29 cellular contexts compared by ENCODE assay signal in genomic region chr11:75763846-75764245, GRCh38. TPM values are rescaled to one million over a fixed set of nuclear protein-coding genes. Genes with fewer than 3 reads are reported as not detected.
"Had no signal": no experiment of that assay in that cellular context is flagged by ENCODE, and none has a peak within 500 bp of the region (broad histone marks: within the 10 kb centered on the region; RNA-seq: fewer than 3 reads in every experiment).

No MANE protein-coding gene starts in this region.

- H3K9me3 ChIP-seq: esophagus squamous epithelium, ovary, psoas muscle, sigmoid colon, spleen, vagina had no signal

- H3K4me3 ChIP-seq: coronary artery, esophagus squamous epithelium, ovary, psoas muscle, sigmoid colon, skin epidermis, spleen, vagina had no signal

- DNase-seq: dermis blood vessel endothelial cell; effector memory CD4-positive, alpha-beta T cell; erythroblast; esophagus squamous epithelium; hypothalamus; immature natural killer cell; islet precursor cell; mesenchymal stem cell; midbrain; naive thymus-derived CD8-positive, alpha-beta T cell; nephron progenitor cell; occipital lobe; ovary; psoas muscle; right cardiac atrium; sigmoid colon; spleen; stimulated activated CD4-positive, alpha-beta T cell treated with anti-CD3 and anti-CD28 coated beads, Interleukin-4, amount 100 ng/mL, for 4 hours; stimulated activated naive CD8-positive, alpha-beta T cell treated with anti-CD3 and anti-CD28 coated beads, Interleukin-15, Interleukin-2, amounts not matched to agents 100 U/mL and 50 U/mL, for 24 hours; trophoblast cell had no signal

- H3K27ac ChIP-seq: coronary artery, esophagus squamous epithelium, ovary, psoas muscle, sigmoid colon, vagina had no signal

- H3K27me3 ChIP-seq: ovary, vagina had no signal

- H3K27me3 Mint-ChIP-seq: stimulated activated memory B cell treated with anti-CD40 and anti-IgM and Interleukin-4, amounts not matched to agents 10 μg/mL and 1 μg/mL and 100 μg/mL, for 72 hours had no signal

- H3K9me3 Mint-ChIP-seq: immature natural killer cell; naive thymus-derived CD8-positive, alpha-beta T cell; stimulated activated memory B cell treated with anti-CD40 and anti-IgM and Interleukin-4, amounts not matched to agents 10 μg/mL and 1 μg/mL and 100 μg/mL, for 72 hours had no signal

- FAIRE-seq: endothelial cell of umbilical vein, frontal cortex had no signal

- ATAC-seq: naive thymus-derived CD8-positive, alpha-beta T cell; psoas muscle; right cardiac atrium; stimulated activated memory B cell treated with anti-CD40 and anti-IgM and Interleukin-4, amounts not matched to agents 10 μg/mL and 1 μg/mL and 100 μg/mL, for 72 hours; stimulated activated naive CD8-positive, alpha-beta T cell treated with anti-CD3 and anti-CD28 coated beads, Interleukin-15, Interleukin-2, amounts not matched to agents 100 U/mL and 50 U/mL, for 24 hours had no signal

- H3K27ac Mint-ChIP-seq: immature natural killer cell; naive thymus-derived CD8-positive, alpha-beta T cell; nephron progenitor cell; stimulated activated memory B cell treated with anti-CD40 and anti-IgM and Interleukin-4, amounts not matched to agents 10 μg/mL and 1 μg/mL and 100 μg/mL, for 72 hours had no signal

- H3K4me3 Mint-ChIP-seq: immature natural killer cell; naive thymus-derived CD8-positive, alpha-beta T cell; nephron progenitor cell; stimulated activated memory B cell treated with anti-CD40 and anti-IgM and Interleukin-4, amounts not matched to agents 10 μg/mL and 1 μg/mL and 100 μg/mL, for 72 hours had no signal

- H3K36me3 Mint-ChIP-seq: immature natural killer cell; naive thymus-derived CD8-positive, alpha-beta T cell; stimulated activated memory B cell treated with anti-CD40 and anti-IgM and Interleukin-4, amounts not matched to agents 10 μg/mL and 1 μg/mL and 100 μg/mL, for 72 hours had no signal

- H3K36me3 ChIP-seq: esophagus squamous epithelium, ovary, sigmoid colon, spleen, vagina had no signal

RNA-seq across cellular contexts. Expression of gene MOGAT2, which starts 46.2 kb away (rescaled TPM):
- total RNA-seq: dermis blood vessel endothelial cell; endothelial cell of umbilical vein; esophagus squamous epithelium; frontal cortex; lung microvascular endothelial cell; myocyte; naive thymus-derived CD8-positive, alpha-beta T cell; occipital lobe; psoas muscle; renal cortical epithelial cell; vagina had no signal
- polyA plus RNA-seq: endothelial cell of umbilical vein; immature natural killer cell; naive thymus-derived CD8-positive, alpha-beta T cell; ovary had no signal
